Comparison of ENCODE assay signal across 41 cellular contexts in the genomic region with DNA sequence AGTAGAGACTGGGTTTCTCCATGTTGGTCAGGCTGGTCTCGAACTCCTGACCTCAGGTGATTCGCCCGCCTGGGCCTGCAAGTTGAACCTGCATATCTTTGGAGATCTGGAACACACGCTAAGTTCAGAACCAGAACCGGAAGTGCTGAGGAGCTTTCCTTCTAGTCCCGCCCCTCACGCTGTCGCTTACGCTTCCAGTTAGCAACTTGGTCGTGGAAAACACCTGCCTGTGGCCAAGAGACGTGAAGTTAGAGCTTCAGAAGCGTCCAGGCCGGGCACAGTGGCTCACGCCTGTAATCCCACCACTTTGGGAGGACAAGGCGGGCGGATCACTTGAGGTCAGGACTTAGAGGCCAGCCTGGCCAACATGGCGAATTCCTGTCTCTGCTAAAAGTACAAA. TPM values are rescaled to one million over a fixed set of nuclear protein-coding genes. Genes with fewer than 3 reads are reported as not detected.
"Had no signal": no experiment of that assay in that cellular context is flagged by ENCODE, and none has a peak within 500 bp of the region (broad histone marks: within the 10 kb centered on the region; RNA-seq: fewer than 3 reads in every experiment).

No MANE protein-coding gene starts in this region.

- H3K27ac Mint-ChIP-seq: activated naive CD4-positive, alpha-beta T cell treated with anti-CD3 and anti-CD28 coated beads for 36 hours; activated naive CD4-positive, alpha-beta T cell treated with anti-CD3 and anti-CD28 coated beads, Interleukin-2, amount 10 ng/mL, durations not matched to agents 7 days and 5 days; activated naive CD4-positive, alpha-beta T cell treated with anti-CD3 and anti-CD28 coated beads, Interleukin-2, amount 50 U/mL, for 24 hours; activated naive CD4-positive, alpha-beta T cell treated with anti-CD3 and anti-CD28 coated beads, Interleukin-2, amount 50 U/mL, for 72 hours; activated naive CD8-positive, alpha-beta T cell; activated naive CD8-positive, alpha-beta T cell treated with anti-CD3 and anti-CD28 coated beads for 36 hours; activated naive CD8-positive, alpha-beta T cell treated with anti-CD3 and anti-CD28 coated beads, Interleukin-2, amount 10 ng/mL, durations not matched to agents 7 days and 5 days; activated naive CD8-positive, alpha-beta T cell treated with anti-CD3 and anti-CD28 coated beads, Interleukin-2, amount 50 U/mL, for 24 hours; activated T-cell treated with anti-CD3 and anti-CD28 coated beads, Interleukin-2, amount 50 U/mL, for 24 hours; activated T-cell treated with anti-CD3 and anti-CD28 coated beads, Interleukin-2, amount 50 U/mL, for 72 hours; activated T-helper 1 cell treated with anti-CD3 and anti-CD28 coated beads, Interleukin-12 subunit alpha, Interleukin-12 subunit beta, Interleukin-2, Interleukin-4 antibody, amounts not matched to agents 30 ng/mL and 10 ng/mL and 1 ng/mL, durations not matched to agents 14 hours and 24 hours and 36 hours; activated T-helper 17 cell treated with anti-CD3 and anti-CD28 coated beads, Interleukin-2, amount 50 U/mL, for 72 hours; activated T-helper 2 cell treated with anti-CD3 and anti-CD28 coated beads, Interferon-gamma antibody, Interleukin-2, Interleukin-4, amounts not matched to agents 10 μg/mL and 5 μg/mL and 100 μg/mL, durations not matched to agents 14 hours and 24 hours and 36 hours; brain had no signal

- H3K4me1 ChIP-seq: adrenal gland, ascending aorta, body of pancreas, breast epithelium had no signal

- H3K9me3 Mint-ChIP-seq: activated naive CD4-positive, alpha-beta T cell treated with anti-CD3 and anti-CD28 coated beads for 36 hours; activated naive CD4-positive, alpha-beta T cell treated with anti-CD3 and anti-CD28 coated beads, Interleukin-2, amount 50 U/mL, for 24 hours; activated naive CD4-positive, alpha-beta T cell treated with anti-CD3 and anti-CD28 coated beads, Interleukin-2, amount 50 U/mL, for 72 hours; activated naive CD8-positive, alpha-beta T cell treated with anti-CD3 and anti-CD28 coated beads for 36 hours; activated naive CD8-positive, alpha-beta T cell treated with anti-CD3 and anti-CD28 coated beads, Interleukin-2, amount 10 ng/mL, durations not matched to agents 7 days and 5 days; activated naive CD8-positive, alpha-beta T cell treated with anti-CD3 and anti-CD28 coated beads, Interleukin-2, amount 50 U/mL, for 24 hours; activated T-cell treated with anti-CD3 and anti-CD28 coated beads, Interleukin-2, amount 50 U/mL, for 24 hours; activated T-cell treated with anti-CD3 and anti-CD28 coated beads, Interleukin-2, amount 50 U/mL, for 4 hours; activated T-cell treated with anti-CD3 and anti-CD28 coated beads, Interleukin-2, amount 50 U/mL, for 72 hours; activated T-helper 17 cell treated with anti-CD3 and anti-CD28 coated beads, Interleukin-2, amount 50 U/mL, for 72 hours; central memory CD8-positive, alpha-beta T cell had no signal

- H3K4me3 Mint-ChIP-seq: activated naive CD4-positive, alpha-beta T cell treated with anti-CD3 and anti-CD28 coated beads for 36 hours; activated naive CD4-positive, alpha-beta T cell treated with anti-CD3 and anti-CD28 coated beads, Interleukin-2, amount 10 ng/mL, durations not matched to agents 7 days and 5 days; activated naive CD4-positive, alpha-beta T cell treated with anti-CD3 and anti-CD28 coated beads, Interleukin-2, amount 50 U/mL, for 24 hours; activated naive CD8-positive, alpha-beta T cell; activated naive CD8-positive, alpha-beta T cell treated with anti-CD3 and anti-CD28 coated beads for 36 hours; activated naive CD8-positive, alpha-beta T cell treated with anti-CD3 and anti-CD28 coated beads, Interleukin-2, amount 10 ng/mL, durations not matched to agents 7 days and 5 days; activated naive CD8-positive, alpha-beta T cell treated with anti-CD3 and anti-CD28 coated beads, Interleukin-2, amount 50 U/mL, for 24 hours; activated T-cell treated with anti-CD3 and anti-CD28 coated beads, Interleukin-2, amount 50 U/mL, for 24 hours; activated T-cell treated with anti-CD3 and anti-CD28 coated beads, Interleukin-2, amount 50 U/mL, for 4 hours; activated T-cell treated with anti-CD3 and anti-CD28 coated beads, Interleukin-2, amount 50 U/mL, for 72 hours; activated T-helper 1 cell treated with anti-CD3 and anti-CD28 coated beads, Interleukin-12 subunit alpha, Interleukin-12 subunit beta, Interleukin-2, Interleukin-4 antibody, amounts not matched to agents 30 ng/mL and 10 ng/mL and 1 ng/mL, durations not matched to agents 14 hours and 24 hours and 36 hours; activated T-helper 17 cell treated with anti-CD3 and anti-CD28 coated beads, Interleukin-2, amount 50 U/mL, for 72 hours; brain; central memory CD8-positive, alpha-beta T cell had no signal

- H3K36me3 ChIP-seq: adrenal gland, ascending aorta, brain microvascular endothelial cell, breast epithelium, cardiac muscle cell had no signal

- H3K27me3 Mint-ChIP-seq: activated naive CD4-positive, alpha-beta T cell treated with anti-CD3 and anti-CD28 coated beads, Interleukin-2, amount 10 ng/mL, durations not matched to agents 7 days and 5 days; activated naive CD4-positive, alpha-beta T cell treated with anti-CD3 and anti-CD28 coated beads, Interleukin-2, amount 50 U/mL, for 24 hours; activated naive CD8-positive, alpha-beta T cell treated with anti-CD3 and anti-CD28 coated beads for 36 hours; activated naive CD8-positive, alpha-beta T cell treated with anti-CD3 and anti-CD28 coated beads, Interleukin-2, amount 10 ng/mL, durations not matched to agents 7 days and 5 days; activated naive CD8-positive, alpha-beta T cell treated with anti-CD3 and anti-CD28 coated beads, Interleukin-2, amount 50 U/mL, for 24 hours; activated T-cell treated with anti-CD3 and anti-CD28 coated beads, Interleukin-2, amount 50 U/mL, for 24 hours; activated T-helper 17 cell treated with anti-CD3 and anti-CD28 coated beads, Interleukin-2, amount 50 U/mL, for 72 hours; central memory CD8-positive, alpha-beta T cell had no signal

- H3K4me3 ChIP-seq: adrenal gland, ascending aorta, body of pancreas, breast epithelium, cardiac muscle cell had no signal

- H3K36me3 Mint-ChIP-seq: activated naive CD4-positive, alpha-beta T cell treated with anti-CD3 and anti-CD28 coated beads, Interleukin-2, amount 50 U/mL, for 24 hours; activated naive CD4-positive, alpha-beta T cell treated with anti-CD3 and anti-CD28 coated beads, Interleukin-2, amount 50 U/mL, for 72 hours; activated naive CD8-positive, alpha-beta T cell; activated naive CD8-positive, alpha-beta T cell treated with anti-CD3 and anti-CD28 coated beads, Interleukin-2, amount 10 ng/mL, durations not matched to agents 7 days and 5 days; brain had no signal

- DNase-seq: activated effector memory CD4-positive, alpha-beta T cell treated with anti-CD3 and anti-CD28 coated beads, Interleukin-2, amount 50 U/mL, for 16 hours; activated effector memory CD4-positive, alpha-beta T cell treated with Interleukin-2 at 50 U/mL for 16 hours; activated gamma-delta T cell; activated gamma-delta T cell treated with Interleukin-2 at 50 U/mL for 16 hours; activated naive CD4-positive, alpha-beta T cell; activated naive CD4-positive, alpha-beta T cell treated with anti-CD3 and anti-CD28 coated beads for 36 hours; activated naive CD4-positive, alpha-beta T cell treated with anti-CD3 and anti-CD28 coated beads, Interleukin-2, amount 10 ng/mL, durations not matched to agents 7 days and 5 days; activated naive CD4-positive, alpha-beta T cell treated with anti-CD3 and anti-CD28 coated beads, Interleukin-2, amount 50 U/mL, for 16 hours; activated naive CD4-positive, alpha-beta T cell treated with Interleukin-2 at 50 U/mL for 16 hours; activated naive CD8-positive, alpha-beta T cell treated with anti-CD3 and anti-CD28 coated beads for 36 hours; activated naive CD8-positive, alpha-beta T cell treated with anti-CD3 and anti-CD28 coated beads, Interleukin-2, amount 10 ng/mL, durations not matched to agents 7 days and 5 days; activated naive CD8-positive, alpha-beta T cell treated with anti-CD3 and anti-CD28 coated beads, Interleukin-2, amount 50 U/mL, for 24 hours; activated T-cell treated with anti-CD3 and anti-CD28 coated beads for 4 hours; activated T-cell treated with anti-CD3 and anti-CD28 coated beads, Interleukin-2, amount 50 U/mL, for 1 hour; activated T-cell treated with anti-CD3 and anti-CD28 coated beads, Interleukin-2, amount 50 U/mL, for 24 hours; activated T-cell treated with anti-CD3 and anti-CD28 coated beads, Interleukin-2, amount 50 U/mL, for 4 hours; activated T-cell treated with anti-CD3 and anti-CD28 coated beads, Interleukin-2, amount 50 U/mL, for 48 hours; activated T-cell treated with anti-CD3 and anti-CD28 coated beads, Interleukin-2, amount 50 U/mL, for 72 hours; adrenal gland; amniotic stem cell; amygdala; anterior cingulate cortex; body of pancreas; brain microvascular endothelial cell; caudate nucleus; central memory CD4-positive, alpha-beta T cell; cerebellar nuclear complex had no signal

- H3K27me3 ChIP-seq: adrenal gland, ascending aorta, body of pancreas, brain microvascular endothelial cell, breast epithelium, cardiac muscle cell had no signal

- H3K9me3 ChIP-seq: adrenal gland, ascending aorta, body of pancreas, breast epithelium had no signal

- H3K27ac ChIP-seq: adrenal gland, ascending aorta, body of pancreas, brain microvascular endothelial cell, breast epithelium, cardiac muscle cell had no signal

RNA-seq across cellular contexts. Expression of a gene that starts 15.0 kb away (rescaled TPM):
- total RNA-seq: astrocyte had no signal

RNA-seq across cellular contexts. Expression of a gene that starts 18.6 kb away (rescaled TPM):
- total RNA-seq: activated naive CD4-positive, alpha-beta T cell treated with anti-CD3 and anti-CD28 coated beads for 36 hours; activated naive CD8-positive, alpha-beta T cell treated with anti-CD3 and anti-CD28 coated beads for 36 hours; activated naive CD8-positive, alpha-beta T cell treated with anti-CD3 and anti-CD28 coated beads, Interleukin-2, amount 10 ng/mL, durations not matched to agents 7 days and 5 days; activated T-cell treated with anti-CD3 and anti-CD28 coated beads, Interleukin-2, amount 50 U/mL, for 4 hours; activated T-helper 1 cell treated with anti-CD3 and anti-CD28 coated beads, Interleukin-12 subunit alpha, Interleukin-12 subunit beta, Interleukin-2, Interleukin-4 antibody, amounts not matched to agents 30 ng/mL and 10 ng/mL and 1 ng/mL, durations not matched to agents 14 hours and 24 hours and 36 hours; activated T-helper 2 cell treated with anti-CD3 and anti-CD28 coated beads, Interferon-gamma antibody, Interleukin-2, Interleukin-4, amounts not matched to agents 10 μg/mL and 5 μg/mL and 100 μg/mL, durations not matched to agents 14 hours and 24 hours and 36 hours; ascending aorta; astrocyte; body of pancreas; cardiac septum had no signal
- polyA plus RNA-seq: aorta had no signal
